ENCODE assay signal across 16 cellular contexts in genomic region chr10:50373821-50374501, GRCh38.
DNase-seq lines count a peak whose midpoint lies in the region; ATAC-seq, FAIRE-seq and TF ChIP-seq lines count a peak whose summit lies in the region.
"Had no signal": no experiment of that assay in that cellular context is flagged by ENCODE, and none has a peak within 500 bp of the region (broad histone marks: within the 10 kb centered on the region; RNA-seq: fewer than 3 reads in every experiment).

No MANE protein-coding gene starts in this region.

- no peaks in the 10 kb centered on the region for H3K27me3 Mint-ChIP-seq in astrocyte (ENCODE audit: low read depth, unreplicated experiment)
- H3K27me3 Mint-ChIP-seq: stimulated activated naive CD8-positive, alpha-beta T cell treated with anti-CD3 and anti-CD28 coated beads, Interleukin-15, amount 100 ng/mL, for 72 hours had no signal

- no peak for TF ChIP-seq POLR2A in heart left ventricle (IDR thresholded peaks at IDR 0.05)

- H3K27me3 ChIP-seq in astrocyte (ENCODE audit: insufficient read depth, low read length) (no peaks in the 10 kb centered on the region), heart left ventricle (no peaks in the 10 kb centered on the region)
- H3K27me3 ChIP-seq: BE2C, spleen had no signal

- H4K20me1 ChIP-seq in astrocyte (ENCODE audit: insufficient read depth, low read length) = peaks cover 31% of the 10 kb centered on the region

- H3K4me3 ChIP-seq in astrocyte (ENCODE audit: insufficient read depth, low read depth, low read length) (no peak overlapping the region), heart left ventricle (no peak overlapping the region)
- H3K4me3 ChIP-seq: spleen had no signal

- no peak overlapping the region for H3K4me2 ChIP-seq in astrocyte (ENCODE audit: low read length)

- DNase-seq in G401 (ENCODE audit: low spot score) (peak; percentile 38), astrocyte (ENCODE audit: low read depth) (peak; percentile 66), heart left ventricle (no peak), sciatic nerve (ENCODE audit: low spot score) (no peak), GM19240 (ENCODE audit: insufficient read length, low spot score) (no peak), glomerular visceral epithelial cell (ENCODE audit: extremely low spot score) (no peak), foreskin melanocyte (no peak)
- DNase-seq: activated CD8-positive, alpha-beta T cell treated with anti-CD3 and anti-CD28 coated beads, Interleukin-2, amount 10 ng/mL, durations not matched to agents 7 days and 5 days; BE2C; NCI-H146; NCI-H524; occipital lobe; spleen; stimulated activated naive CD8-positive, alpha-beta T cell treated with anti-CD3 and anti-CD28 coated beads, Interleukin-15, amount 100 ng/mL, for 72 hours had no signal

- no peak overlapping the region for H3K9ac ChIP-seq in astrocyte (ENCODE audit: low read length)

- FAIRE-seq in astrocyte (lab: Jason Lieb, UNC) = no peak

- no peak overlapping the region for H3K27ac ChIP-seq in astrocyte (ENCODE audit: low read depth, low read length)
- peak overlapping the region in 11 of 12 donors; percentile 1 to 75 (median 50) for H3K27ac ChIP-seq in heart left ventricle

- in situ Hi-C loops in G401 (cut with HindIII; ENCODE audit: low sequenced_read_pairs) = no loop called here

- H3K79me2 ChIP-seq in astrocyte (ENCODE audit: insufficient read depth, low read length) = peaks cover 22% of the 10 kb centered on the region

- 19 to 45% (median 31%) methylated on average over 1 of the region's 1 CpG for WGBS in heart left ventricle, 4 donors

- no peak overlapping the region for H3K27ac Mint-ChIP-seq in astrocyte (ENCODE audit: unreplicated experiment)
- H3K27ac Mint-ChIP-seq: activated CD8-positive, alpha-beta T cell treated with anti-CD3 and anti-CD28 coated beads, Interleukin-2, amount 10 ng/mL, durations not matched to agents 7 days and 5 days; stimulated activated naive CD8-positive, alpha-beta T cell treated with anti-CD3 and anti-CD28 coated beads, Interleukin-15, amount 100 ng/mL, for 72 hours had no signal

- intact Hi-C loops in heart left ventricle (cut with DNase I) = loop anchor here in 2 of 10 donors (5.0 kb wide), 3 partner anchors 43 to 183 kb away; no protein-coding TSS in a partner anchor
- intact Hi-C loops in sciatic nerve (cut with DNase I) = no loop called here

- no peak for TF ChIP-seq CTCF in astrocyte (IDR thresholded peaks at IDR 0.05; ENCODE audit: insufficient read depth, low read depth, low read length)
- no peak for TF ChIP-seq CTCF in heart left ventricle (IDR thresholded peaks at IDR 0.05)

- H3K9me3 Mint-ChIP-seq in astrocyte (ENCODE audit: unreplicated experiment) = peaks cover 9% of the 10 kb centered on the region

- H3K36me3 ChIP-seq in astrocyte (ENCODE audit: insufficient read depth, low read length) (no peaks in the 10 kb centered on the region), heart left ventricle (no peaks in the 10 kb centered on the region)
- H3K36me3 ChIP-seq: BE2C had no signal

- no peak overlapping the region for H3K4me3 Mint-ChIP-seq in astrocyte (ENCODE audit: unreplicated experiment)
- H3K4me3 Mint-ChIP-seq: activated CD8-positive, alpha-beta T cell treated with anti-CD3 and anti-CD28 coated beads, Interleukin-2, amount 10 ng/mL, durations not matched to agents 7 days and 5 days; stimulated activated naive CD8-positive, alpha-beta T cell treated with anti-CD3 and anti-CD28 coated beads, Interleukin-15, amount 100 ng/mL, for 72 hours had no signal

- no peaks in the 10 kb centered on the region for H3K4me1 ChIP-seq in astrocyte (ENCODE audit: insufficient read depth, low read length)
- peaks cover 0 to 29% (median 22%) of the 10 kb centered on the region in 12 donors for H3K4me1 ChIP-seq in heart left ventricle
- H3K4me1 ChIP-seq: BE2C had no signal

- no peaks in the 10 kb centered on the region for H3K4me1 Mint-ChIP-seq in astrocyte (ENCODE audit: low read depth, unreplicated experiment)
- H3K4me1 Mint-ChIP-seq: stimulated activated naive CD8-positive, alpha-beta T cell treated with anti-CD3 and anti-CD28 coated beads, Interleukin-15, amount 100 ng/mL, for 72 hours had no signal

- no peak overlapping the region for H2AFZ ChIP-seq in astrocyte (ENCODE audit: low read depth, low read length)

- H3K9me3 ChIP-seq in astrocyte (ENCODE audit: insufficient read depth, low read depth, low read length) (no peaks in the 10 kb centered on the region), heart left ventricle (peaks cover 0 to 6% (median 0%) of the 10 kb centered on the region in 12 donors)
- H3K9me3 ChIP-seq: BE2C, spleen had no signal

- peaks cover 4% of the 10 kb centered on the region for H3K36me3 Mint-ChIP-seq in astrocyte (ENCODE audit: low read depth, unreplicated experiment)

- ATAC-seq in heart left ventricle = peak; percentile 29 to 67 (median 55)
- peak; percentile 66 for ATAC-seq in sciatic nerve
- ATAC-seq in GM21737 (IDR thresholded peaks at IDR 0.05; ENCODE audit: unreplicated experiment) = no peak
- ATAC-seq: Panc1; stimulated activated naive CD8-positive, alpha-beta T cell treated with anti-CD3 and anti-CD28 coated beads, Interleukin-15, amount 100 ng/mL, for 72 hours had no signal

Comparison
In these comparisons a context has a peak if more than half of its experiments do, and no peak if none do; other contexts are left out.
1. DNase-seq: peak in G401 (single experiment) and astrocyte (single experiment); none in heart left ventricle (0 of 5), sciatic nerve (single experiment), GM19240 (single experiment), glomerular visceral epithelial cell (single experiment) and foreskin melanocyte (single experiment).